Comparison of ENCODE assay signal across 1 cellular context in genomic region chr2:128290356-128290755, GRCh38.
TF ChIP-seq lines count a peak whose summit lies in the region.

No MANE protein-coding gene starts in this region.

TF ChIP-seq in WTC11, 78 proteins besides CTCF, POLR2A, EP300 and RAD21 (continued from another document):
- TF ChIP-seq, protein P1, sequence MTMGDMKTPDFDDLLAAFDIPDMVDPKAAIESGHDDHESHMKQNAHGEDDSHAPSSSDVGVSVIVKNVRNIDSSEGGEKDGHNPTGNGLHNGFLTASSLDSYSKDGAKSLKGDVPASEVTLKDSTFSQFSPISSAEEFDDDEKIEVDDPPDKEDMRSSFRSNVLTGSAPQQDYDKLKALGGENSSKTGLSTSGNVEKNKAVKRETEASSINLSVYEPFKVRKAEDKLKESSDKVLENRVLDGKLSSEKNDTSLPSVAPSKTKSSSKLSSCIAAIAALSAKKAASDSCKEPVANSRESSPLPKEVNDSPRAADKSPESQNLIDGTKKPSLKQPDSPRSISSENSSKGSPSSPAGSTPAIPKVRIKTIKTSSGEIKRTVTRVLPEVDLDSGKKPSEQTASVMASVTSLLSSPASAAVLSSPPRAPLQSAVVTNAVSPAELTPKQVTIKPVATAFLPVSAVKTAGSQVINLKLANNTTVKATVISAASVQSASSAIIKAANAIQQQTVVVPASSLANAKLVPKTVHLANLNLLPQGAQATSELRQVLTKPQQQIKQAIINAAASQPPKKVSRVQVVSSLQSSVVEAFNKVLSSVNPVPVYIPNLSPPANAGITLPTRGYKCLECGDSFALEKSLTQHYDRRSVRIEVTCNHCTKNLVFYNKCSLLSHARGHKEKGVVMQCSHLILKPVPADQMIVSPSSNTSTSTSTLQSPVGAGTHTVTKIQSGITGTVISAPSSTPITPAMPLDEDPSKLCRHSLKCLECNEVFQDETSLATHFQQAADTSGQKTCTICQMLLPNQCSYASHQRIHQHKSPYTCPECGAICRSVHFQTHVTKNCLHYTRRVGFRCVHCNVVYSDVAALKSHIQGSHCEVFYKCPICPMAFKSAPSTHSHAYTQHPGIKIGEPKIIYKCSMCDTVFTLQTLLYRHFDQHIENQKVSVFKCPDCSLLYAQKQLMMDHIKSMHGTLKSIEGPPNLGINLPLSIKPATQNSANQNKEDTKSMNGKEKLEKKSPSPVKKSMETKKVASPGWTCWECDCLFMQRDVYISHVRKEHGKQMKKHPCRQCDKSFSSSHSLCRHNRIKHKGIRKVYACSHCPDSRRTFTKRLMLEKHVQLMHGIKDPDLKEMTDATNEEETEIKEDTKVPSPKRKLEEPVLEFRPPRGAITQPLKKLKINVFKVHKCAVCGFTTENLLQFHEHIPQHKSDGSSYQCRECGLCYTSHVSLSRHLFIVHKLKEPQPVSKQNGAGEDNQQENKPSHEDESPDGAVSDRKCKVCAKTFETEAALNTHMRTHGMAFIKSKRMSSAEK (CRISPR knock-in tag; IDR thresholded peaks at IDR 0.05; ENCODE audit: borderline replicate concordance): no peak
- TF ChIP-seq CREB1 (CRISPR knock-in tag; IDR thresholded peaks at IDR 0.05): no peak
- TF ChIP-seq ZNF425 (CRISPR knock-in tag; conservative IDR thresholded peaks at IDR 0.05): no peak
- TF ChIP-seq, protein P2, sequence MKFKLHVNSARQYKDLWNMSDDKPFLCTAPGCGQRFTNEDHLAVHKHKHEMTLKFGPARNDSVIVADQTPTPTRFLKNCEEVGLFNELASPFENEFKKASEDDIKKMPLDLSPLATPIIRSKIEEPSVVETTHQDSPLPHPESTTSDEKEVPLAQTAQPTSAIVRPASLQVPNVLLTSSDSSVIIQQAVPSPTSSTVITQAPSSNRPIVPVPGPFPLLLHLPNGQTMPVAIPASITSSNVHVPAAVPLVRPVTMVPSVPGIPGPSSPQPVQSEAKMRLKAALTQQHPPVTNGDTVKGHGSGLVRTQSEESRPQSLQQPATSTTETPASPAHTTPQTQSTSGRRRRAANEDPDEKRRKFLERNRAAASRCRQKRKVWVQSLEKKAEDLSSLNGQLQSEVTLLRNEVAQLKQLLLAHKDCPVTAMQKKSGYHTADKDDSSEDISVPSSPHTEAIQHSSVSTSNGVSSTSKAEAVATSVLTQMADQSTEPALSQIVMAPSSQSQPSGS (CRISPR knock-in tag; IDR thresholded peaks at IDR 0.05; ENCODE audit: borderline replicate concordance, low read depth): no peak
- no peak for TF ChIP-seq E2F1 (CRISPR knock-in tag; IDR thresholded peaks at IDR 0.05)
- no peak for TF ChIP-seq IRF2 (CRISPR knock-in tag; IDR thresholded peaks at IDR 0.05; ENCODE audit: borderline replicate concordance, low read depth)
